In genomic region chr1:213989071-213989739, GRCh38 we compare ENCODE assay signal across 1 cellular context.
A peak's percentile ranks its signal among the peaks of the same experiment; 100 is the strongest.
TF ChIP-seq lines count a peak whose summit lies in the region.

No MANE protein-coding gene starts in this region.

TF ChIP-seq in GM12878, 131 proteins besides CTCF, POLR2A, EP300 and RAD21 (continued from another document):
- TF ChIP-seq IRF5 (IDR thresholded peaks at IDR 0.05; ENCODE audit: borderline replicate concordance) (no peak), SPI1 (IDR thresholded peaks at IDR 0.05; ENCODE audit: borderline replicate concordance, insufficient read depth, low read depth, low read length) (peak; percentile 75)
